In the genomic region with DNA sequence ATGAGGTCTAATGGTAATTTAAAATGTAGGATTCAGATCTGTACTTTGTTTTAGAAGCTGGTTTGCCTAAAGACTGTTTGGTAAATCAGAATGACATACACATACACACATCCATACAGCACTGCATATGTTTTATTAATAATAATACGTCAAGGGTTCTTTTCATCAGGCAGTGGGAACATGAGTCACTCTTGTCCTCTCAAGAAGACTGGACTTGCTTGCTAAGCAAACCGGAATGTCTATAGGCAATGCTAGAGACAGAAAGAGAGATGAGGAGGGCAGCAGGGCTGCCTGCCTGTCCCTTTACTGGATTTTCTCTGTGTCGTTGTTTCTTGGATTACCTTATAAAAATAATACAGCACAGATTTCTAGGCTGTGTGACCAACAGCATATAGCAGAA, we compare ENCODE assay signal across 18 cellular contexts.
DNase-seq lines count a peak whose midpoint lies in the region; ATAC-seq and TF ChIP-seq lines count a peak whose summit lies in the region.
"Had no signal": no experiment of that assay in that cellular context is flagged by ENCODE, and none has a peak within 500 bp of the region (broad histone marks: within the 10 kb centered on the region; RNA-seq: fewer than 3 reads in every experiment).

No MANE protein-coding gene starts in this region.

- H3K9me2 ChIP-seq in PC-3 (replicated peaks; ENCODE audit: low read length), result no peaks in the 10 kb centered on the region
- no peaks in the 10 kb centered on the region for H3K9me2 ChIP-seq in OCI-LY7 (ENCODE audit: insufficient read depth, low read length)

- H3K4me2 ChIP-seq in PC-3 (ENCODE audit: low read length) (no peak overlapping the region), OCI-LY7 (ENCODE audit: low read length) (no peak overlapping the region)

- intact Hi-C loops in PC-3 (cut with micrococcal nuclease), result no loop called here
- intact Hi-C loops in OCI-LY7 (cut with micrococcal nuclease; ENCODE audit: unreplicated experiment), result no loop called here
- intact Hi-C loops in ovary (cut with DNase I), result no loop called here

- in situ Hi-C loops in brain microvascular endothelial cell (cut with HindIII; ENCODE audit: low pct_ligation_motif_present, low sequenced_read_pairs), result no loop called here

- no peak for TF ChIP-seq POLR2A in ovary (IDR thresholded peaks at IDR 0.05)

- WGBS in ovary, 3 donors, result 85 to 92% (median 90%) methylated on average over 3 of the region's 3 CpGs

- CTCF ChIA-PET in PC-3 (lab: Charles Lee) (no interaction called here), OCI-LY7 (lab: Charles Lee; ENCODE audit: unreplicated experiment) (no interaction called here)

- no peak overlapping the region for H3K9ac ChIP-seq in PC-3 (ENCODE audit: low read length)

- H4K20me1 ChIP-seq in PC-3 (ENCODE audit: low read length), result no peaks in the 10 kb centered on the region
- H4K20me1 ChIP-seq in OCI-LY7 (ENCODE audit: insufficient read depth, low read length), result no peaks in the 10 kb centered on the region

- DNase-seq in EL, result peak; percentile 52
- DNase-seq in PC-3, result peak; percentile 52
- DNase-seq in brain microvascular endothelial cell, result peak; percentile 21
- peak; percentile 72 to 85 for DNase-seq in foreskin keratinocyte
- no peak for DNase-seq in OCI-LY7 (ENCODE audit: low spot score)
- no peak for DNase-seq in SJCRH30
- DNase-seq in NCI-H1417 treated with DMSO at 0.1 percent for 48 hours (lab: John Stamatoyannopoulos, UW), result no peak
- DNase-seq in ovary, result no peak
- DNase-seq: DMS79, GF-D8, KBM-7, MG63, NCI-H1092 treated with DMSO at 0.1 percent for 48 hours, NCI-H187 treated with DMSO at 0.1 percent for 48 hours, NCI-H2171, NCI-H510A had no signal

- H2AFZ ChIP-seq in PC-3 (ENCODE audit: low read length) (no peak overlapping the region), OCI-LY7 (ENCODE audit: low read length) (no peak overlapping the region)

- ATAC-seq in PC-3 (peak; percentile 33; the same call in 1 of the 2 replicates), foreskin keratinocyte (peak; percentile 86)
- ATAC-seq: HCT116 had no signal

- H3F3A ChIP-seq in PC-3 (ENCODE audit: low read length, unreplicated experiment), result no peaks in the 10 kb centered on the region

- H3K27me3 ChIP-seq in PC-3 (ENCODE audit: low read length), result peaks cover 19% of the 10 kb centered on the region
- H3K27me3 ChIP-seq in brain microvascular endothelial cell (replicated peaks), result no peaks in the 10 kb centered on the region
- H3K27me3 ChIP-seq in foreskin keratinocyte, result no peaks in the 10 kb centered on the region
- no peaks in the 10 kb centered on the region for H3K27me3 ChIP-seq in SJCRH30
- no peaks in the 10 kb centered on the region for H3K27me3 ChIP-seq in ovary
- H3K27me3 ChIP-seq: MG63 had no signal

- H3K4me1 ChIP-seq in PC-3 (ENCODE audit: insufficient read depth, low read length), result no peaks in the 10 kb centered on the region
- peaks cover 13% of the 10 kb centered on the region for H3K4me1 ChIP-seq in foreskin keratinocyte
- H3K4me1 ChIP-seq in OCI-LY7 (ENCODE audit: insufficient read depth, low read length, poor library complexity, severe bottlenecking), result no peaks in the 10 kb centered on the region
- H3K4me1 ChIP-seq in SJCRH30, result peaks cover 2% of the 10 kb centered on the region; the same call in 1 of the 2 replicates
- no peaks in the 10 kb centered on the region for H3K4me1 ChIP-seq in ovary (ENCODE audit: insufficient read depth)

- TF ChIP-seq CTCF in PC-3 (conservative IDR thresholded peaks at IDR 0.05; ENCODE audit: low read depth, low read length), result no peak
- TF ChIP-seq CTCF in brain microvascular endothelial cell (IDR thresholded peaks at IDR 0.05; ENCODE audit: low read depth, low read length, missing control alignments), result no peak
- TF ChIP-seq CTCF in foreskin keratinocyte (conservative IDR thresholded peaks at IDR 0.05), result no peak
- TF ChIP-seq CTCF in OCI-LY7 (conservative IDR thresholded peaks at IDR 0.05; ENCODE audit: low read length), result no peak
- TF ChIP-seq CTCF in ovary (IDR thresholded peaks at IDR 0.05), result no peak

- no peak for TF ChIP-seq EP300 in ovary (IDR thresholded peaks at IDR 0.05)

- H3K4me3 ChIP-seq in PC-3 (ENCODE audit: low read length) (no peak overlapping the region), brain microvascular endothelial cell (ENCODE audit: low read depth, low read length) (no peak overlapping the region), OCI-LY7 (ENCODE audit: low read depth, low read length, poor library complexity, severe bottlenecking) (no peak overlapping the region), SJCRH30 (no peak overlapping the region), ovary (no peak overlapping the region)
- H3K4me3 ChIP-seq: MG63, SK-N-MC had no signal

- H3K27ac ChIP-seq in PC-3 (ENCODE audit: low read length) (no peak overlapping the region), brain microvascular endothelial cell (no peak overlapping the region), foreskin keratinocyte (no peak overlapping the region), OCI-LY7 (ENCODE audit: low read depth, low read length, poor library complexity, severe bottlenecking) (no peak overlapping the region), SJCRH30 (no peak overlapping the region), ovary (no peak overlapping the region)
- H3K27ac ChIP-seq: SK-N-MC had no signal

- BruUV-seq in PC-3 (replicated peaks; lab: Mats Ljungman, UMichigan) (no TSS peak), OCI-LY7 (replicated peaks; lab: Mats Ljungman, UMichigan) (no TSS peak)

- POLR2A ChIA-PET in PC-3 (lab: Charles Lee; ENCODE audit: unreplicated experiment) (no interaction called here), OCI-LY7 (lab: Charles Lee) (no interaction called here)

- H3K79me2 ChIP-seq in PC-3 (ENCODE audit: low read length), result no peaks in the 10 kb centered on the region
- no peaks in the 10 kb centered on the region for H3K79me2 ChIP-seq in OCI-LY7 (ENCODE audit: insufficient read depth, low read depth, low read length)

- H3K36me3 ChIP-seq in PC-3 (ENCODE audit: low read depth, low read length) (no peaks in the 10 kb centered on the region), brain microvascular endothelial cell (replicated peaks) (no peaks in the 10 kb centered on the region), OCI-LY7 (ENCODE audit: insufficient read depth, low read length) (no peaks in the 10 kb centered on the region), SJCRH30 (no peaks in the 10 kb centered on the region), ovary (no peaks in the 10 kb centered on the region)
- H3K36me3 ChIP-seq: MG63 had no signal

- H3K9me3 ChIP-seq in PC-3 (ENCODE audit: low read length) (no peaks in the 10 kb centered on the region), OCI-LY7 (ENCODE audit: low read length) (no peaks in the 10 kb centered on the region), SJCRH30 (replicated peaks) (no peaks in the 10 kb centered on the region), ovary (no peaks in the 10 kb centered on the region)
- H3K9me3 ChIP-seq: MG63 had no signal

Comparison
In these comparisons a context has a peak if more than half of its experiments do, and no peak if none do; other contexts are left out.
1. DNase-seq: peak in EL (single experiment), PC-3 (single experiment), brain microvascular endothelial cell (single experiment) and foreskin keratinocyte (2 of 2); none in OCI-LY7 (single experiment), SJCRH30 (0 of 2), NCI-H1417 treated with DMSO at 0.1 percent for 48 hours (single experiment) and ovary (0 of 5).